ENCODE assay signal across 1 cellular context in genomic region chr10:101132636-101133473, GRCh38.
TF ChIP-seq lines count a peak whose summit lies in the region.

No MANE protein-coding gene starts in this region.

TF ChIP-seq in H1, 55 proteins besides CTCF, POLR2A, EP300 and RAD21:
- TF ChIP-seq RNF2 (IDR thresholded peaks at IDR 0.05; ENCODE audit: borderline replicate concordance, low read depth, low read length, missing control alignments, poor library complexity, severe bottlenecking) (peak; percentile 84), CBX8 (IDR thresholded peaks at IDR 0.05; ENCODE audit: borderline replicate concordance, low read depth, low read length) (peak; percentile 49; the same call in 1 of the 2 replicates), RBBP5 (IDR thresholded peaks at IDR 0.05; ENCODE audit: borderline replicate concordance, low read depth, low read length) (no peak)
TF ChIP-seq in H1: peak in this region for 2.
